In the genomic region with DNA sequence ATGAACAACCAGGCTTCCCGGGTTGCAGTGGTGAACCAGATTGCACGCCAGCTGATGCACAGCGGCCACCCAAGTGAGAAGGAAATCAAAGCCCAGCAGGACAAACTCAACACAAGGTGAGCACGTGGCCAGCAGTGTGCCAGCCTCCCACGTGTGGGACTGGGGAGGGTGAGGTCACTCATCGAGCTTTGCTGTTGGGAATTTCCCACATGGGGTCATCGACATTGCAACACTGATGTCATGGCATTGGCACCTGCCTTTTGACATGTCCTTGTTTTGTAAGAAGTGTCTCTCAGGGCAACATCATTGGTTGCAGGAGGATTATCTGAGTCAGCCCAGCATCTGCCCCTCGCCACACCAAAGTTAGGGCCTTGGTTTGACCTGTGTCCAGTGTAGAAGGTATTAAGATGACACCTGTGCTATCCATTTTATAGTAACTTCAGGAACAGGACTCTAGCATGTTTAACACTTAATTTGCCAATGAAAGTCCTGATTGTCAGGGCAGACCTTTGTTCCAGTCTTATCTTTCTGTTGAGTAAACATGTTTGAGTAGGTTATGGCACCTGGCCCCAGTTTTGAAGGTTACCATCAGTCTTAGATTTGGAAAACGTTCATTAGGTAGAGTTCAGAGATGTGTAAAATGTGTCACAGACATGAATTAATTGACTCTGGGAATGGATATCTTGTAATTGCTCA, we compare ENCODE assay signal across 9 cellular contexts.
DNase-seq lines count a peak whose midpoint lies in the region; ATAC-seq and TF ChIP-seq lines count a peak whose summit lies in the region.
"Had no signal": no experiment of that assay in that cellular context is flagged by ENCODE, and none has a peak within 500 bp of the region (broad histone marks: within the 10 kb centered on the region; RNA-seq: fewer than 3 reads in every experiment).

No MANE protein-coding gene starts in this region.

- no peaks in the 10 kb centered on the region for H3K9me3 ChIP-seq in right cardiac atrium (ENCODE audit: control insufficient read depth, low read length)
- no peaks in the 10 kb centered on the region for H3K9me3 ChIP-seq in stomach

- H3K4me3 ChIP-seq in right cardiac atrium (ENCODE audit: low read length) = no peak overlapping the region
- no peak overlapping the region for H3K4me3 ChIP-seq in stomach

- H3K4me3 Mint-ChIP-seq in activated CD4-positive, alpha-beta memory T cell treated with anti-CD3 and anti-CD28 coated beads for 36 hours = no peak overlapping the region
- no peak overlapping the region for H3K4me3 Mint-ChIP-seq in activated CD4-positive, alpha-beta memory T cell treated with anti-CD3 and anti-CD28 coated beads, Interleukin-2, amount 10 ng/mL, durations not matched to agents 7 days and 5 days
- no peak overlapping the region for H3K4me3 Mint-ChIP-seq in activated naive CD8-positive, alpha-beta T cell

- POLR2A ChIA-PET in activated CD4-positive, alpha-beta memory T cell treated with anti-CD3 and anti-CD28 coated beads for 36 hours (lab: Charles Lee) = interaction anchor here (1.9 kb wide), 1 partner anchor 70 kb away, joined by 5 read pairs; no protein-coding TSS in a partner anchor
- POLR2A ChIA-PET in activated CD4-positive, alpha-beta memory T cell treated with anti-CD3 and anti-CD28 coated beads, Interleukin-2, amount 10 ng/mL, durations not matched to agents 7 days and 5 days (lab: Charles Lee) = interaction anchor here (1.3 kb wide), 1 partner anchor 58 kb away, joined by 3 read pairs; no protein-coding TSS in a partner anchor

- TF ChIP-seq CTCF in stomach (IDR thresholded peaks at IDR 0.05) = no peak

- peaks cover 15% of the 10 kb centered on the region for H3K4me1 Mint-ChIP-seq in activated CD4-positive, alpha-beta memory T cell treated with anti-CD3 and anti-CD28 coated beads for 36 hours (ENCODE audit: low read depth)
- peaks cover 11% of the 10 kb centered on the region for H3K4me1 Mint-ChIP-seq in activated CD4-positive, alpha-beta memory T cell treated with anti-CD3 and anti-CD28 coated beads, Interleukin-2, amount 10 ng/mL, durations not matched to agents 7 days and 5 days
- peaks cover 21% of the 10 kb centered on the region for H3K4me1 Mint-ChIP-seq in activated naive CD8-positive, alpha-beta T cell (ENCODE audit: low read depth)

- H3K4me1 ChIP-seq in right cardiac atrium (ENCODE audit: control insufficient read depth, insufficient read depth, low read length) (peaks cover 39% of the 10 kb centered on the region), stomach (peaks cover 20 to 61% (median 47%) of the 10 kb centered on the region in 4 donors)

- peak overlapping the region; percentile 5 for H3K27ac Mint-ChIP-seq in activated CD4-positive, alpha-beta memory T cell treated with anti-CD3 and anti-CD28 coated beads for 36 hours
- no peak overlapping the region for H3K27ac Mint-ChIP-seq in activated CD4-positive, alpha-beta memory T cell treated with anti-CD3 and anti-CD28 coated beads, Interleukin-2, amount 10 ng/mL, durations not matched to agents 7 days and 5 days
- peak overlapping the region; percentile 50 for H3K27ac Mint-ChIP-seq in activated naive CD8-positive, alpha-beta T cell

- intact Hi-C loops in activated CD4-positive, alpha-beta memory T cell treated with anti-CD3 and anti-CD28 coated beads for 36 hours (cut with micrococcal nuclease) = no loop called here
- intact Hi-C loops in right cardiac atrium (cut with DNase I) = loop anchor here in 1 of 4 donors (10.0 kb wide), 1 partner anchor 105 kb away; no protein-coding TSS in a partner anchor
- intact Hi-C loops in stomach (cut with DNase I; ENCODE audit: low total_unique reads) = no loop called here
- intact Hi-C loops in posterior vena cava (cut with DNase I) = loop anchor here in 1 of 2 donors (10.0 kb wide), 1 partner anchor 175 kb away; a partner anchor contains a TSS

- DNase-seq in activated CD4-positive, alpha-beta memory T cell treated with anti-CD3 and anti-CD28 coated beads for 36 hours = peak; percentile 67
- no peak for DNase-seq in activated CD4-positive, alpha-beta memory T cell treated with anti-CD3 and anti-CD28 coated beads, Interleukin-2, amount 10 ng/mL, durations not matched to agents 7 days and 5 days
- peak; percentile 55 to 65 (median 61) for DNase-seq in right cardiac atrium
- DNase-seq in stomach = peak; percentile 50
- no peak for DNase-seq in posterior vena cava (ENCODE audit: low spot score)
- no peak for DNase-seq in Ammon's horn (ENCODE audit: low spot score)
- DNase-seq: AML-193 had no signal

- no peak overlapping the region for H3K27ac ChIP-seq in right cardiac atrium (ENCODE audit: low read length)
- peak overlapping the region; percentile 32 to 52 (median 42) for H3K27ac ChIP-seq in stomach

- no peaks in the 10 kb centered on the region for H3K27me3 Mint-ChIP-seq in activated CD4-positive, alpha-beta memory T cell treated with anti-CD3 and anti-CD28 coated beads for 36 hours
- H3K27me3 Mint-ChIP-seq in activated CD4-positive, alpha-beta memory T cell treated with anti-CD3 and anti-CD28 coated beads, Interleukin-2, amount 10 ng/mL, durations not matched to agents 7 days and 5 days = no peaks in the 10 kb centered on the region
- H3K27me3 Mint-ChIP-seq in activated naive CD8-positive, alpha-beta T cell = no peaks in the 10 kb centered on the region

- 39% methylated on average over 9 of the region's 9 CpGs for WGBS in right cardiac atrium
- WGBS in stomach, 5 donors = 23 to 68% (median 34%) methylated on average over 6 to 9 of the region's 9 CpGs

- no peaks in the 10 kb centered on the region for H3K9me3 Mint-ChIP-seq in activated CD4-positive, alpha-beta memory T cell treated with anti-CD3 and anti-CD28 coated beads for 36 hours
- no peaks in the 10 kb centered on the region for H3K9me3 Mint-ChIP-seq in activated CD4-positive, alpha-beta memory T cell treated with anti-CD3 and anti-CD28 coated beads, Interleukin-2, amount 10 ng/mL, durations not matched to agents 7 days and 5 days
- no peaks in the 10 kb centered on the region for H3K9me3 Mint-ChIP-seq in activated naive CD8-positive, alpha-beta T cell (ENCODE audit: low read depth)

- CTCF ChIA-PET in activated CD4-positive, alpha-beta memory T cell treated with anti-CD3 and anti-CD28 coated beads for 36 hours (lab: Charles Lee) = interaction anchor here (0.7 kb wide), 1 partner anchor 71 kb away, joined by 3 read pairs; no protein-coding TSS in a partner anchor
- CTCF ChIA-PET in activated CD4-positive, alpha-beta memory T cell treated with anti-CD3 and anti-CD28 coated beads, Interleukin-2, amount 10 ng/mL, durations not matched to agents 7 days and 5 days (lab: Charles Lee) = no interaction called here

- peaks cover 60% of the 10 kb centered on the region for H3K36me3 Mint-ChIP-seq in activated CD4-positive, alpha-beta memory T cell treated with anti-CD3 and anti-CD28 coated beads for 36 hours
- peaks cover 81% of the 10 kb centered on the region for H3K36me3 Mint-ChIP-seq in activated CD4-positive, alpha-beta memory T cell treated with anti-CD3 and anti-CD28 coated beads, Interleukin-2, amount 10 ng/mL, durations not matched to agents 7 days and 5 days (ENCODE audit: low read depth)
- peaks cover 11% of the 10 kb centered on the region for H3K36me3 Mint-ChIP-seq in activated naive CD8-positive, alpha-beta T cell

- H3K27me3 ChIP-seq in right cardiac atrium (ENCODE audit: control insufficient read depth, insufficient read depth) = no peaks in the 10 kb centered on the region
- H3K27me3 ChIP-seq in stomach = no peaks in the 10 kb centered on the region

- no peak for TF ChIP-seq POLR2A in stomach (IDR thresholded peaks at IDR 0.05)

- H3K36me3 ChIP-seq in stomach = peaks cover 76 to 100% (median 99%) of the 10 kb centered on the region in 4 donors

- TF ChIP-seq EP300 in stomach (IDR thresholded peaks at IDR 0.05) = no peak

- ATAC-seq in right cardiac atrium = peak; percentile 22 to 26
- no peak for ATAC-seq in GM18502 (IDR thresholded peaks at IDR 0.05; ENCODE audit: poor library complexity, unreplicated experiment)

Comparison
In these comparisons a context has a peak if more than half of its experiments do, and no peak if none do; other contexts are left out.
1. DNase-seq: peak in activated CD4-positive, alpha-beta memory T cell treated with anti-CD3 and anti-CD28 coated beads for 36 hours (single experiment), right cardiac atrium (3 of 3) and stomach (single experiment); none in activated CD4-positive, alpha-beta memory T cell treated with anti-CD3 and anti-CD28 coated beads, Interleukin-2, amount 10 ng/mL, durations not matched to agents 7 days and 5 days (single experiment), posterior vena cava (single experiment) and Ammon's horn (single experiment).